1 cellular context compared by ENCODE assay signal in the genomic region with DNA sequence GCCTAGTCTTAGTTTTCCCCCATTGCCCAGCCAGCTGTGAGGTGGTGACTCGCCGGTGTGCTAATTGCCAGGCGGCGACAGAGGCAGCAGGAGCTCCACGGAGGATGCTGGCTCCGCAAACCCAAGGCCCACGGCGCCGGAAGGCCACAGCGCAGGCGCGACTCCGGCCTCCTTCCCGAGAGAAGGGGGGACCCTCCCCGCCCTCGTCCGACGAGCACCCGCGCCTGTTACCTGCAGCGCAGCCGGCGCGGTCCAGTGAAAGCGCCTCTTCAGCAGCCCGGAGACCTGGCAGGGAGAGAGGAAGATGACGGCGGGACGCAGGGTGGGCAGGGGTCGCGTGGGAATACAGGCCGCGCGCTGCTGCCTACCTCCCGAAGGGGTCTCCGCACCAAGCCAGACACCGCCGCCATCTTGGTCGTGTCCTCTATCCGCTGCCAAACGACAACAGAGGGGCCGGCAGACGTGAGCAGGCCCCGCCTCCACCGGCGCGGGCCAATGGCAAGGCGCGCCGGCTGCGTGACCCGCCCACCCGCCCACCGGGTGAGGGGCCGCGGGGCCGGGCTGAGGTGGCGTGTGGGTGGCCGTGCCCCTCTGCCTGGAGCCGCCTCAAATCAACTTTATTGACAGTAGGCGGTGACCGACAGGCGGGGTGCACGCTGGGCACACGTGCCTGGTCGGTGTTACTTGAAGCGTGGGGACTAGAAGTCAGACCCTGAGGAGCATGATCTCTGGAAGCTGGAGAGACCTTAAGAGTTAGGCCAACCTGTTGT.
TF ChIP-seq lines count a peak whose summit lies in the region.

A gene (minus strand): TSS at position 433 of the 770 bp plus-strand sequence. CDS start 23 bp downstream, at position 410.

TF ChIP-seq in HepG2, 621 proteins besides CTCF, POLR2A, EP300 and RAD21 (continued from another document and continues in another):
- TF ChIP-seq, protein P1, sequence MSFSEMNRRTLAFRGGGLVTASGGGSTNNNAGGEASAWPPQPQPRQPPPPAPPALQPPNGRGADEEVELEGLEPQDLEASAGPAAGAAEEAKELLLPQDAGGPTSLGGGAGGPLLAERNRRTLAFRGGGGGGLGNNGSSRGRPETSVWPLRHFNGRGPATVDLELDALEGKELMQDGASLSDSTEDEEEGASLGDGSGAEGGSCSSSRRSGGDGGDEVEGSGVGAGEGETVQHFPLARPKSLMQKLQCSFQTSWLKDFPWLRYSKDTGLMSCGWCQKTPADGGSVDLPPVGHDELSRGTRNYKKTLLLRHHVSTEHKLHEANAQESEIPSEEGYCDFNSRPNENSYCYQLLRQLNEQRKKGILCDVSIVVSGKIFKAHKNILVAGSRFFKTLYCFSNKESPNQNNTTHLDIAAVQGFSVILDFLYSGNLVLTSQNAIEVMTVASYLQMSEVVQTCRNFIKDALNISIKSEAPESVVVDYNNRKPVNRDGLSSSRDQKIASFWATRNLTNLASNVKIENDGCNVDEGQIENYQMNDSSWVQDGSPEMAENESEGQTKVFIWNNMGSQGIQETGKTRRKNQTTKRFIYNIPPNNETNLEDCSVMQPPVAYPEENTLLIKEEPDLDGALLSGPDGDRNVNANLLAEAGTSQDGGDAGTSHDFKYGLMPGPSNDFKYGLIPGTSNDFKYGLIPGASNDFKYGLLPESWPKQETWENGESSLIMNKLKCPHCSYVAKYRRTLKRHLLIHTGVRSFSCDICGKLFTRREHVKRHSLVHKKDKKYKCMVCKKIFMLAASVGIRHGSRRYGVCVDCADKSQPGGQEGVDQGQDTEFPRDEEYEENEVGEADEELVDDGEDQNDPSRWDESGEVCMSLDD (CRISPR knock-in tag; IDR thresholded peaks at IDR 0.05; ENCODE audit: borderline replicate concordance), result 0 out of 2 replicates have a peak, but pooled peaks have one; percentile 5
- TF ChIP-seq ZNF781 (CRISPR knock-in tag; IDR thresholded peaks at IDR 0.05; ENCODE audit: borderline replicate concordance, not compliant biosample characterization) (peak; percentile 67), NFIB (CRISPR knock-in tag; IDR thresholded peaks at IDR 0.05; ENCODE audit: borderline replicate concordance) (no peak), TCF12 (IDR thresholded peaks at IDR 0.05) (no peak), TCF12 (CRISPR knock-in tag; IDR thresholded peaks at IDR 0.05) (no peak), TGIF2 (CRISPR knock-in tag; IDR thresholded peaks at IDR 0.05) (peak; percentile 87), FOXC1 (CRISPR knock-in tag; IDR thresholded peaks at IDR 0.05; ENCODE audit: borderline replicate concordance) (peak; percentile 86), FOXA1 (IDR thresholded peaks at IDR 0.05) (no peak), FOXA1 (CRISPR knock-in tag; IDR thresholded peaks at IDR 0.05) (peak; percentile 88), SP5 (CRISPR knock-in tag; IDR thresholded peaks at IDR 0.05; ENCODE audit: borderline replicate concordance, low read depth) (peak; percentile 95), ZNF562 (CRISPR knock-in tag; IDR thresholded peaks at IDR 0.05; ENCODE audit: borderline replicate concordance) (0 out of 2 replicates have a peak, but pooled peaks have one; percentile 60), U2AF1 (optimal IDR thresholded peaks at IDR 0.05; ENCODE audit: low read depth, low read length) (no peak), NFYB (CRISPR knock-in tag; IDR thresholded peaks at IDR 0.05) (peak; percentile 66), ATF7-NPFF (CRISPR knock-in tag; IDR thresholded peaks at IDR 0.05; ENCODE audit: low read depth) (peak; percentile 87; the same call in 1 of the 2 replicates), ZNF430 (CRISPR knock-in tag; IDR thresholded peaks at IDR 0.05) (peak; percentile 80; the same call in 1 of the 2 replicates), ZNF549 (CRISPR knock-in tag; IDR thresholded peaks at IDR 0.05) (no peak), KLF15 (CRISPR knock-in tag; IDR thresholded peaks at IDR 0.05; ENCODE audit: borderline replicate concordance) (0 out of 2 replicates have a peak, but pooled peaks have one; percentile 68), TOE1 (CRISPR knock-in tag; IDR thresholded peaks at IDR 0.05) (no peak), SMC3 (IDR thresholded peaks at IDR 0.05; ENCODE audit: low read length) (no peak)
- TF ChIP-seq, protein P2, sequence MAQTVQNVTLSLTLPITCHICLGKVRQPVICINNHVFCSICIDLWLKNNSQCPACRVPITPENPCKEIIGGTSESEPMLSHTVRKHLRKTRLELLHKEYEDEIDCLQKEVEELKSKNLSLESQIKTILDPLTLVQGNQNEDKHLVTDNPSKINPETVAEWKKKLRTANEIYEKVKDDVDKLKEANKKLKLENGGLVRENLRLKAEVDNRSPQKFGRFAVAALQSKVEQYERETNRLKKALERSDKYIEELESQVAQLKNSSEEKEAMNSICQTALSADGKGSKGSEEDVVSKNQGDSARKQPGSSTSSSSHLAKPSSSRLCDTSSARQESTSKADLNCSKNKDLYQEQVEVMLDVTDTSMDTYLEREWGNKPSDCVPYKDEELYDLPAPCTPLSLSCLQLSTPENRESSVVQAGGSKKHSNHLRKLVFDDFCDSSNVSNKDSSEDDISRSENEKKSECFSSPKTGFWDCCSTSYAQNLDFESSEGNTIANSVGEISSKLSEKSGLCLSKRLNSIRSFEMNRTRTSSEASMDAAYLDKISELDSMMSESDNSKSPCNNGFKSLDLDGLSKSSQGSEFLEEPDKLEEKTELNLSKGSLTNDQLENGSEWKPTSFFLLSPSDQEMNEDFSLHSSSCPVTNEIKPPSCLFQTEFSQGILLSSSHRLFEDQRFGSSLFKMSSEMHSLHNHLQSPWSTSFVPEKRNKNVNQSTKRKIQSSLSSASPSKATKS (CRISPR knock-in tag; IDR thresholded peaks at IDR 0.05), result 0 out of 2 replicates have a peak, but pooled peaks have one; percentile 76
- TF ChIP-seq, protein P3, sequence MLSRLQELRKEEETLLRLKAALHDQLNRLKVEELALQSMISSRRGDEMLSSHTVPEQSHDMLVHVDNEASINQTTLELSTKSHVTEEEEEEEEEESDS (CRISPR knock-in tag; IDR thresholded peaks at IDR 0.05; ENCODE audit: borderline replicate concordance), result 0 out of 2 replicates have a peak, but pooled peaks have one; percentile 36
- TF ChIP-seq, protein P4, sequence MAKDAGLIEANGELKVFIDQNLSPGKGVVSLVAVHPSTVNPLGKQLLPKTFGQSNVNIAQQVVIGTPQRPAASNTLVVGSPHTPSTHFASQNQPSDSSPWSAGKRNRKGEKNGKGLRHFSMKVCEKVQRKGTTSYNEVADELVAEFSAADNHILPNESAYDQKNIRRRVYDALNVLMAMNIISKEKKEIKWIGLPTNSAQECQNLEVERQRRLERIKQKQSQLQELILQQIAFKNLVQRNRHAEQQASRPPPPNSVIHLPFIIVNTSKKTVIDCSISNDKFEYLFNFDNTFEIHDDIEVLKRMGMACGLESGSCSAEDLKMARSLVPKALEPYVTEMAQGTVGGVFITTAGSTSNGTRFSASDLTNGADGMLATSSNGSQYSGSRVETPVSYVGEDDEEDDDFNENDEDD (CRISPR knock-in tag; IDR thresholded peaks at IDR 0.05; ENCODE audit: borderline replicate concordance), result peak; percentile 97
- TF ChIP-seq, protein P5, sequence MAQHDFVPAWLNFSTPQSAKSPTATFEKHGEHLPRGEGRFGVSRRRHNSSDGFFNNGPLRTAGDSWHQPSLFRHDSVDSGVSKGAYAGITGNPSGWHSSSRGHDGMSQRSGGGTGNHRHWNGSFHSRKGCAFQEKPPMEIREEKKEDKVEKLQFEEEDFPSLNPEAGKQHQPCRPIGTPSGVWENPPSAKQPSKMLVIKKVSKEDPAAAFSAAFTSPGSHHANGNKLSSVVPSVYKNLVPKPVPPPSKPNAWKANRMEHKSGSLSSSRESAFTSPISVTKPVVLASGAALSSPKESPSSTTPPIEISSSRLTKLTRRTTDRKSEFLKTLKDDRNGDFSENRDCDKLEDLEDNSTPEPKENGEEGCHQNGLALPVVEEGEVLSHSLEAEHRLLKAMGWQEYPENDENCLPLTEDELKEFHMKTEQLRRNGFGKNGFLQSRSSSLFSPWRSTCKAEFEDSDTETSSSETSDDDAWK (CRISPR knock-in tag; IDR thresholded peaks at IDR 0.05), result no peak
- TF ChIP-seq, protein P6, sequence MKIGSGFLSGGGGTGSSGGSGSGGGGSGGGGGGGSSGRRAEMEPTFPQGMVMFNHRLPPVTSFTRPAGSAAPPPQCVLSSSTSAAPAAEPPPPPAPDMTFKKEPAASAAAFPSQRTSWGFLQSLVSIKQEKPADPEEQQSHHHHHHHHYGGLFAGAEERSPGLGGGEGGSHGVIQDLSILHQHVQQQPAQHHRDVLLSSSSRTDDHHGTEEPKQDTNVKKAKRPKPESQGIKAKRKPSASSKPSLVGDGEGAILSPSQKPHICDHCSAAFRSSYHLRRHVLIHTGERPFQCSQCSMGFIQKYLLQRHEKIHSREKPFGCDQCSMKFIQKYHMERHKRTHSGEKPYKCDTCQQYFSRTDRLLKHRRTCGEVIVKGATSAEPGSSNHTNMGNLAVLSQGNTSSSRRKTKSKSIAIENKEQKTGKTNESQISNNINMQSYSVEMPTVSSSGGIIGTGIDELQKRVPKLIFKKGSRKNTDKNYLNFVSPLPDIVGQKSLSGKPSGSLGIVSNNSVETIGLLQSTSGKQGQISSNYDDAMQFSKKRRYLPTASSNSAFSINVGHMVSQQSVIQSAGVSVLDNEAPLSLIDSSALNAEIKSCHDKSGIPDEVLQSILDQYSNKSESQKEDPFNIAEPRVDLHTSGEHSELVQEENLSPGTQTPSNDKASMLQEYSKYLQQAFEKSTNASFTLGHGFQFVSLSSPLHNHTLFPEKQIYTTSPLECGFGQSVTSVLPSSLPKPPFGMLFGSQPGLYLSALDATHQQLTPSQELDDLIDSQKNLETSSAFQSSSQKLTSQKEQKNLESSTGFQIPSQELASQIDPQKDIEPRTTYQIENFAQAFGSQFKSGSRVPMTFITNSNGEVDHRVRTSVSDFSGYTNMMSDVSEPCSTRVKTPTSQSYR (CRISPR knock-in tag; IDR thresholded peaks at IDR 0.05; ENCODE audit: borderline replicate concordance), result peak; percentile 64
- TF ChIP-seq, protein P7, sequence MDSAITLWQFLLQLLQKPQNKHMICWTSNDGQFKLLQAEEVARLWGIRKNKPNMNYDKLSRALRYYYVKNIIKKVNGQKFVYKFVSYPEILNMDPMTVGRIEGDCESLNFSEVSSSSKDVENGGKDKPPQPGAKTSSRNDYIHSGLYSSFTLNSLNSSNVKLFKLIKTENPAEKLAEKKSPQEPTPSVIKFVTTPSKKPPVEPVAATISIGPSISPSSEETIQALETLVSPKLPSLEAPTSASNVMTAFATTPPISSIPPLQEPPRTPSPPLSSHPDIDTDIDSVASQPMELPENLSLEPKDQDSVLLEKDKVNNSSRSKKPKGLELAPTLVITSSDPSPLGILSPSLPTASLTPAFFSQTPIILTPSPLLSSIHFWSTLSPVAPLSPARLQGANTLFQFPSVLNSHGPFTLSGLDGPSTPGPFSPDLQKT (CRISPR knock-in tag; IDR thresholded peaks at IDR 0.05; ENCODE audit: borderline replicate concordance), result no peak
- TF ChIP-seq, protein P8, sequence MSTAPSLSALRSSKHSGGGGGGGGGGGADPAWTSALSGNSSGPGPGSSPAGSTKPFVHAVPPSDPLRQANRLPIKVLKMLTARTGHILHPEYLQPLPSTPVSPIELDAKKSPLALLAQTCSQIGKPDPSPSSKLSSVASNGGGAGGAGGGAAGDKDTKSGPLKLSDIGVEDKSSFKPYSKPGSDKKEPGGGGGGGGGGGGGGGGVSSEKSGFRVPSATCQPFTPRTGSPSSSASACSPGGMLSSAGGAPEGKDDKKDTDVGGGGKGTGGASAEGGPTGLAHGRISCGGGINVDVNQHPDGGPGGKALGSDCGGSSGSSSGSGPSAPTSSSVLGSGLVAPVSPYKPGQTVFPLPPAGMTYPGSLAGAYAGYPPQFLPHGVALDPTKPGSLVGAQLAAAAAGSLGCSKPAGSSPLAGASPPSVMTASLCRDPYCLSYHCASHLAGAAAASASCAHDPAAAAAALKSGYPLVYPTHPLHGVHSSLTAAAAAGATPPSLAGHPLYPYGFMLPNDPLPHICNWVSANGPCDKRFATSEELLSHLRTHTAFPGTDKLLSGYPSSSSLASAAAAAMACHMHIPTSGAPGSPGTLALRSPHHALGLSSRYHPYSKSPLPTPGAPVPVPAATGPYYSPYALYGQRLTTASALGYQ (CRISPR knock-in tag; IDR thresholded peaks at IDR 0.05), result 0 out of 2 replicates have a peak, but pooled peaks have one; percentile 33
- TF ChIP-seq, protein P9, sequence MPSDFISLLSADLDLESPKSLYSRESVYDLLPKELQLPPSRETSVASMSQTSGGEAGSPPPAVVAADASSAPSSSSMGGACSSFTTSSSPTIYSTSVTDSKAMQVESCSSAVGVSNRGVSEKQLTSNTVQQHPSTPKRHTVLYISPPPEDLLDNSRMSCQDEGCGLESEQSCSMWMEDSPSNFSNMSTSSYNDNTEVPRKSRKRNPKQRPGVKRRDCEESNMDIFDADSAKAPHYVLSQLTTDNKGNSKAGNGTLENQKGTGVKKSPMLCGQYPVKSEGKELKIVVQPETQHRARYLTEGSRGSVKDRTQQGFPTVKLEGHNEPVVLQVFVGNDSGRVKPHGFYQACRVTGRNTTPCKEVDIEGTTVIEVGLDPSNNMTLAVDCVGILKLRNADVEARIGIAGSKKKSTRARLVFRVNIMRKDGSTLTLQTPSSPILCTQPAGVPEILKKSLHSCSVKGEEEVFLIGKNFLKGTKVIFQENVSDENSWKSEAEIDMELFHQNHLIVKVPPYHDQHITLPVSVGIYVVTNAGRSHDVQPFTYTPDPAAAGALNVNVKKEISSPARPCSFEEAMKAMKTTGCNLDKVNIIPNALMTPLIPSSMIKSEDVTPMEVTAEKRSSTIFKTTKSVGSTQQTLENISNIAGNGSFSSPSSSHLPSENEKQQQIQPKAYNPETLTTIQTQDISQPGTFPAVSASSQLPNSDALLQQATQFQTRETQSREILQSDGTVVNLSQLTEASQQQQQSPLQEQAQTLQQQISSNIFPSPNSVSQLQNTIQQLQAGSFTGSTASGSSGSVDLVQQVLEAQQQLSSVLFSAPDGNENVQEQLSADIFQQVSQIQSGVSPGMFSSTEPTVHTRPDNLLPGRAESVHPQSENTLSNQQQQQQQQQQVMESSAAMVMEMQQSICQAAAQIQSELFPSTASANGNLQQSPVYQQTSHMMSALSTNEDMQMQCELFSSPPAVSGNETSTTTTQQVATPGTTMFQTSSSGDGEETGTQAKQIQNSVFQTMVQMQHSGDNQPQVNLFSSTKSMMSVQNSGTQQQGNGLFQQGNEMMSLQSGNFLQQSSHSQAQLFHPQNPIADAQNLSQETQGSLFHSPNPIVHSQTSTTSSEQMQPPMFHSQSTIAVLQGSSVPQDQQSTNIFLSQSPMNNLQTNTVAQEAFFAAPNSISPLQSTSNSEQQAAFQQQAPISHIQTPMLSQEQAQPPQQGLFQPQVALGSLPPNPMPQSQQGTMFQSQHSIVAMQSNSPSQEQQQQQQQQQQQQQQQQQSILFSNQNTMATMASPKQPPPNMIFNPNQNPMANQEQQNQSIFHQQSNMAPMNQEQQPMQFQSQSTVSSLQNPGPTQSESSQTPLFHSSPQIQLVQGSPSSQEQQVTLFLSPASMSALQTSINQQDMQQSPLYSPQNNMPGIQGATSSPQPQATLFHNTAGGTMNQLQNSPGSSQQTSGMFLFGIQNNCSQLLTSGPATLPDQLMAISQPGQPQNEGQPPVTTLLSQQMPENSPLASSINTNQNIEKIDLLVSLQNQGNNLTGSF (CRISPR knock-in tag; IDR thresholded peaks at IDR 0.05), result peak; percentile 96
- TF ChIP-seq, protein P10, sequence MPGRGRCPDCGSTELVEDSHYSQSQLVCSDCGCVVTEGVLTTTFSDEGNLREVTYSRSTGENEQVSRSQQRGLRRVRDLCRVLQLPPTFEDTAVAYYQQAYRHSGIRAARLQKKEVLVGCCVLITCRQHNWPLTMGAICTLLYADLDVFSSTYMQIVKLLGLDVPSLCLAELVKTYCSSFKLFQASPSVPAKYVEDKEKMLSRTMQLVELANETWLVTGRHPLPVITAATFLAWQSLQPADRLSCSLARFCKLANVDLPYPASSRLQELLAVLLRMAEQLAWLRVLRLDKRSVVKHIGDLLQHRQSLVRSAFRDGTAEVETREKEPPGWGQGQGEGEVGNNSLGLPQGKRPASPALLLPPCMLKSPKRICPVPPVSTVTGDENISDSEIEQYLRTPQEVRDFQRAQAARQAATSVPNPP (CRISPR knock-in tag; IDR thresholded peaks at IDR 0.05), result peak; percentile 79; the same call in 1 of the 2 replicates
